Comparison of ENCODE assay signal across 2 cellular contexts in the genomic region with DNA sequence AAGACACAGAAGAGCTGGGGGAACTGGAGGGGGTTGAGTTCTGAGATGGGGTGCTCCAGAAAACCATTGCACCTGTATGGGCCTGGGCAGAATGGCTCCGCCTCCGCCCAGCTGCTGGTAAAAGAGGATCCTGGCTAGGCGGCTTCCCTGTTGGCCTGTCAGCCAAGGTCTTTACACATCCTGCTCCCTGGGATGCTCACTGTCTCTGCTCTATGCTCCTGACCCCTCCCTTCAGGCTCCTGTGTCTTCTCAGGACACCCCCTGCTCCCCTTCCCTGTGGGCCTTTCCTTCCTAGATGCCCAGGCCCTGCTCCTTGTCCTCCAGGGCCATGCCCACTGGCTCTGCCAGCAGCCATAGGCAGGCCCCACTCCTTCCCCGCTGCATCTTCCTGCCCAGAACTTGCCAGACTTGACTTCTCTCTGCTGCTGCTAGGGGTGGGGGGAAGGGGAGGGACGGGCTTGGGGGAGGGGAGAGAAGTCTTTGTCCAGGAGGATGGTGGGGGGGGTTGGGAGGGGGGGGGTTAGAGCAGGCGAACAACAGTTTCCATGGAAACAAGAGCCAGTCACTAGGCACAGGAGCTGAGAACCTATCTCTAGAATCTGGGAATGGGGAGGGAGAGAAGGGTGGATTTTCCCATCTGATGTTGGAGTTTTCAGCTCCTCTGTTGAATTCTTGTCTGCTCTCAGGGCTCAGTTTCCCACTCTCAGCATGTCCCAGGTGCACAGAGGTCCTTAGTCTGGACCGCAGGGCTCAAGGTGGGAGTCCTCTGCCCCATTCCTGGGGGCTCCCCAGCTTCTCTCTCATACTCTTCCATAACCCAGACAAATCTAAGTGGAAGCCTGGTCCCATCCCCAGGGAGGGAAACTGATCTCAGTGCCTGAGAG.
TF ChIP-seq lines count a peak whose summit lies in the region.

No MANE protein-coding gene starts in this region.

TF ChIP-seq in SK-N-SH, 30 proteins besides CTCF, POLR2A, EP300 and RAD21:
- TF ChIP-seq NFIC (IDR thresholded peaks at IDR 0.05; ENCODE audit: borderline replicate concordance): no peak

TF ChIP-seq in SK-N-SH treated with all-trans-retinoic acid at 6 μM for 48 hours, 23 proteins besides CTCF, POLR2A, EP300 and RAD21 (continued from another document):
- TF ChIP-seq ZFP3 (CRISPR knock-in tag; IDR thresholded peaks at IDR 0.05) (no peak), ZFP30 (CRISPR knock-in tag; IDR thresholded peaks at IDR 0.05) (no peak), RARB (CRISPR knock-in tag; IDR thresholded peaks at IDR 0.05) (no peak), ZNF8 (CRISPR knock-in tag; IDR thresholded peaks at IDR 0.05) (no peak), ZNF565 (CRISPR knock-in tag; conservative IDR thresholded peaks at IDR 0.05; ENCODE audit: low read depth) (no peak), ISL1 (CRISPR knock-in tag; IDR thresholded peaks at IDR 0.05) (no peak), BACH2 (CRISPR knock-in tag; IDR thresholded peaks at IDR 0.05; ENCODE audit: borderline replicate concordance) (no peak), TCF4 (CRISPR knock-in tag; IDR thresholded peaks at IDR 0.05; ENCODE audit: borderline replicate concordance) (no peak), TOX (CRISPR knock-in tag; IDR thresholded peaks at IDR 0.05; ENCODE audit: borderline replicate concordance) (no peak), OSR1 (CRISPR knock-in tag; IDR thresholded peaks at IDR 0.05) (no peak), PPARA (CRISPR knock-in tag; IDR thresholded peaks at IDR 0.05; ENCODE audit: borderline replicate concordance) (no peak)
- TF ChIP-seq, protein P1, sequence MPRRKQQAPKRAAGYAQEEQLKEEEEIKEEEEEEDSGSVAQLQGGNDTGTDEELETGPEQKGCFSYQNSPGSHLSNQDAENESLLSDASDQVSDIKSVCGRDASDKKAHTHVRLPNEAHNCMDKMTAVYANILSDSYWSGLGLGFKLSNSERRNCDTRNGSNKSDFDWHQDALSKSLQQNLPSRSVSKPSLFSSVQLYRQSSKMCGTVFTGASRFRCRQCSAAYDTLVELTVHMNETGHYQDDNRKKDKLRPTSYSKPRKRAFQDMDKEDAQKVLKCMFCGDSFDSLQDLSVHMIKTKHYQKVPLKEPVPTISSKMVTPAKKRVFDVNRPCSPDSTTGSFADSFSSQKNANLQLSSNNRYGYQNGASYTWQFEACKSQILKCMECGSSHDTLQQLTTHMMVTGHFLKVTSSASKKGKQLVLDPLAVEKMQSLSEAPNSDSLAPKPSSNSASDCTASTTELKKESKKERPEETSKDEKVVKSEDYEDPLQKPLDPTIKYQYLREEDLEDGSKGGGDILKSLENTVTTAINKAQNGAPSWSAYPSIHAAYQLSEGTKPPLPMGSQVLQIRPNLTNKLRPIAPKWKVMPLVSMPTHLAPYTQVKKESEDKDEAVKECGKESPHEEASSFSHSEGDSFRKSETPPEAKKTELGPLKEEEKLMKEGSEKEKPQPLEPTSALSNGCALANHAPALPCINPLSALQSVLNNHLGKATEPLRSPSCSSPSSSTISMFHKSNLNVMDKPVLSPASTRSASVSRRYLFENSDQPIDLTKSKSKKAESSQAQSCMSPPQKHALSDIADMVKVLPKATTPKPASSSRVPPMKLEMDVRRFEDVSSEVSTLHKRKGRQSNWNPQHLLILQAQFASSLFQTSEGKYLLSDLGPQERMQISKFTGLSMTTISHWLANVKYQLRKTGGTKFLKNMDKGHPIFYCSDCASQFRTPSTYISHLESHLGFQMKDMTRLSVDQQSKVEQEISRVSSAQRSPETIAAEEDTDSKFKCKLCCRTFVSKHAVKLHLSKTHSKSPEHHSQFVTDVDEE (CRISPR knock-in tag; IDR thresholded peaks at IDR 0.05): no peak
- TF ChIP-seq, protein P2, sequence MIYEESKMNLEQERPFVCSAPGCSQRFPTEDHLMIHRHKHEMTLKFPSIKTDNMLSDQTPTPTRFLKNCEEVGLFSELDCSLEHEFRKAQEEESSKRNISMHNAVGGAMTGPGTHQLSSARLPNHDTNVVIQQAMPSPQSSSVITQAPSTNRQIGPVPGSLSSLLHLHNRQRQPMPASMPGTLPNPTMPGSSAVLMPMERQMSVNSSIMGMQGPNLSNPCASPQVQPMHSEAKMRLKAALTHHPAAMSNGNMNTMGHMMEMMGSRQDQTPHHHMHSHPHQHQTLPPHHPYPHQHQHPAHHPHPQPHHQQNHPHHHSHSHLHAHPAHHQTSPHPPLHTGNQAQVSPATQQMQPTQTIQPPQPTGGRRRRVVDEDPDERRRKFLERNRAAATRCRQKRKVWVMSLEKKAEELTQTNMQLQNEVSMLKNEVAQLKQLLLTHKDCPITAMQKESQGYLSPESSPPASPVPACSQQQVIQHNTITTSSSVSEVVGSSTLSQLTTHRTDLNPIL (CRISPR knock-in tag; IDR thresholded peaks at IDR 0.05; ENCODE audit: low read depth): no peak
- TF ChIP-seq, protein P3, sequence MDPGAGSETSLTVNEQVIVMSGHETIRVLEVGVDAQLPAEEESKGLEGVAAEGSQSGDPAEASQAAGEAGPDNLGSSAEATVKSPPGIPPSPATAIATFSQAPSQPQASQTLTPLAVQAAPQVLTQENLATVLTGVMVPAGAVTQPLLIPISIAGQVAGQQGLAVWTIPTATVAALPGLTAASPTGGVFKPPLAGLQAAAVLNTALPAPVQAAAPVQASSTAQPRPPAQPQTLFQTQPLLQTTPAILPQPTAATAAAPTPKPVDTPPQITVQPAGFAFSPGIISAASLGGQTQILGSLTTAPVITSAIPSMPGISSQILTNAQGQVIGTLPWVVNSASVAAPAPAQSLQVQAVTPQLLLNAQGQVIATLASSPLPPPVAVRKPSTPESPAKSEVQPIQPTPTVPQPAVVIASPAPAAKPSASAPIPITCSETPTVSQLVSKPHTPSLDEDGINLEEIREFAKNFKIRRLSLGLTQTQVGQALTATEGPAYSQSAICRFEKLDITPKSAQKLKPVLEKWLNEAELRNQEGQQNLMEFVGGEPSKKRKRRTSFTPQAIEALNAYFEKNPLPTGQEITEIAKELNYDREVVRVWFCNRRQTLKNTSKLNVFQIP (CRISPR knock-in tag; IDR thresholded peaks at IDR 0.05; ENCODE audit: borderline replicate concordance, low read depth): no peak
- TF ChIP-seq, protein P4, sequence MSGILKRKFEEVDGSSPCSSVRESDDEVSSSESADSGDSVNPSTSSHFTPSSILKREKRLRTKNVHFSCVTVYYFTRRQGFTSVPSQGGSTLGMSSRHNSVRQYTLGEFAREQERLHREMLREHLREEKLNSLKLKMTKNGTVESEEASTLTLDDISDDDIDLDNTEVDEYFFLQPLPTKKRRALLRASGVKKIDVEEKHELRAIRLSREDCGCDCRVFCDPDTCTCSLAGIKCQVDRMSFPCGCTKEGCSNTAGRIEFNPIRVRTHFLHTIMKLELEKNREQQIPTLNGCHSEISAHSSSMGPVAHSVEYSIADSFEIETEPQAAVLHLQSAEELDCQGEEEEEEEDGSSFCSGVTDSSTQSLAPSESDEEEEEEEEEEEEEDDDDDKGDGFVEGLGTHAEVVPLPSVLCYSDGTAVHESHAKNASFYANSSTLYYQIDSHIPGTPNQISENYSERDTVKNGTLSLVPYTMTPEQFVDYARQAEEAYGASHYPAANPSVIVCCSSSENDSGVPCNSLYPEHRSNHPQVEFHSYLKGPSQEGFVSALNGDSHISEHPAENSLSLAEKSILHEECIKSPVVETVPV (CRISPR knock-in tag; IDR thresholded peaks at IDR 0.05): no peak
